1 cellular context compared by ENCODE assay signal in genomic region chr5:132293992-132294727, GRCh38.
TF ChIP-seq lines count a peak whose summit lies in the region.

Gene SLC22A4, plus strand, starts transcription at chr5:132294394. Its CDS starts 223 bp downstream, at chr5:132294617.

TF ChIP-seq in HepG2, 621 proteins besides CTCF, POLR2A, EP300 and RAD21 (continued from another document and continues in another):
- TF ChIP-seq U2AF1 (optimal IDR thresholded peaks at IDR 0.05; ENCODE audit: low read depth, low read length) (no peak), ZNF10 (CRISPR knock-in tag; IDR thresholded peaks at IDR 0.05; ENCODE audit: borderline replicate concordance, low read depth) (no peak), EZH2 (conservative IDR thresholded peaks at IDR 0.05; ENCODE audit: low read depth, low read length) (no peak), ATRX (CRISPR knock-in tag; IDR thresholded peaks at IDR 0.05; ENCODE audit: borderline replicate concordance) (no peak), ZXDC (CRISPR knock-in tag; IDR thresholded peaks at IDR 0.05) (no peak), IRX3 (CRISPR knock-in tag; IDR thresholded peaks at IDR 0.05; ENCODE audit: borderline replicate concordance, low read depth) (peak; percentile 48; the same call in 1 of the 2 replicates), ZNF691 (CRISPR knock-in tag; IDR thresholded peaks at IDR 0.05; ENCODE audit: borderline replicate concordance, low read depth) (no peak), PLRG1 (conservative IDR thresholded peaks at IDR 0.05) (no peak), JDP2 (CRISPR knock-in tag; IDR thresholded peaks at IDR 0.05; ENCODE audit: borderline replicate concordance) (no peak), ZNF367 (CRISPR knock-in tag; IDR thresholded peaks at IDR 0.05; ENCODE audit: borderline replicate concordance) (peak; percentile 13; the same call in 1 of the 2 replicates), MED8 (CRISPR knock-in tag; IDR thresholded peaks at IDR 0.05; ENCODE audit: insufficient replicate concordance) (no peak), ZNF263 (CRISPR knock-in tag; IDR thresholded peaks at IDR 0.05) (peak; percentile 62), ZNF597 (CRISPR knock-in tag; IDR thresholded peaks at IDR 0.05) (no peak), PTBP1 (IDR thresholded peaks at IDR 0.05; ENCODE audit: low read depth, low read length, poor library complexity, severe bottlenecking) (no peak), ZNF839 (CRISPR knock-in tag; IDR thresholded peaks at IDR 0.05; ENCODE audit: borderline replicate concordance) (no peak; the same call in 1 of the 2 replicates), UBTF (CRISPR knock-in tag; IDR thresholded peaks at IDR 0.05) (peak; percentile 78), ERF (CRISPR knock-in tag; IDR thresholded peaks at IDR 0.05) (no peak; the same call in 1 of the 2 replicates), RARA (CRISPR knock-in tag; IDR thresholded peaks at IDR 0.05) (peak; percentile 54), ZBTB1 (CRISPR knock-in tag; IDR thresholded peaks at IDR 0.05; ENCODE audit: borderline replicate concordance) (no peak), ZNF17 (CRISPR knock-in tag; IDR thresholded peaks at IDR 0.05) (no peak), NFE2L1 (CRISPR knock-in tag; IDR thresholded peaks at IDR 0.05; ENCODE audit: borderline replicate concordance) (peak; percentile 51; the same call in 1 of the 2 replicates), ZNF709 (CRISPR knock-in tag; IDR thresholded peaks at IDR 0.05) (peak; percentile 96), PHF21A (CRISPR knock-in tag; IDR thresholded peaks at IDR 0.05) (no peak; the same call in 1 of the 2 replicates), AHR (CRISPR knock-in tag; IDR thresholded peaks at IDR 0.05) (no peak), HNF4A (CRISPR knock-in tag; IDR thresholded peaks at IDR 0.05) (no peak), FOXJ3 (CRISPR knock-in tag; IDR thresholded peaks at IDR 0.05; ENCODE audit: borderline replicate concordance) (0 out of 2 replicates have a peak, but pooled peaks have one; percentile 63), IKZF5 (CRISPR knock-in tag; IDR thresholded peaks at IDR 0.05) (peak; percentile 63; the same call in 1 of the 2 replicates), ZSCAN9 (CRISPR knock-in tag; IDR thresholded peaks at IDR 0.05; ENCODE audit: borderline replicate concordance) (0 out of 2 replicates have a peak, but pooled peaks have one; percentile 61), NR3C1 (CRISPR knock-in tag; IDR thresholded peaks at IDR 0.05) (no peak), ZMYM3 (CRISPR knock-in tag; IDR thresholded peaks at IDR 0.05) (no peak), ZNF274 (CRISPR knock-in tag; IDR thresholded peaks at IDR 0.05) (no peak; the same call in 1 of the 2 replicates), DPF2 (CRISPR knock-in tag; IDR thresholded peaks at IDR 0.05; ENCODE audit: borderline replicate concordance, low read depth) (no peak), ATF7 (IDR thresholded peaks at IDR 0.05) (no peak), ATF7 (CRISPR knock-in tag; IDR thresholded peaks at IDR 0.05) (no peak), CCDC6 (CRISPR knock-in tag; IDR thresholded peaks at IDR 0.05) (peak; percentile 57), ZNF484 (CRISPR knock-in tag; IDR thresholded peaks at IDR 0.05; ENCODE audit: borderline replicate concordance, low read depth) (no peak), ZBTB37 (CRISPR knock-in tag; IDR thresholded peaks at IDR 0.05) (no peak), ZNF235 (CRISPR knock-in tag; IDR thresholded peaks at IDR 0.05; ENCODE audit: borderline replicate concordance) (no peak), CENPX (CRISPR knock-in tag; IDR thresholded peaks at IDR 0.05) (no peak), ZBTB7B (CRISPR knock-in tag; IDR thresholded peaks at IDR 0.05) (peak; percentile 79), ZNF503 (CRISPR knock-in tag; IDR thresholded peaks at IDR 0.05) (peak; percentile 66; the same call in 1 of the 2 replicates), ZBTB3 (CRISPR knock-in tag; IDR thresholded peaks at IDR 0.05; ENCODE audit: borderline replicate concordance, low read depth) (no peak), ZNF296 (CRISPR knock-in tag; conservative IDR thresholded peaks at IDR 0.05) (no peak), ZNF598 (CRISPR knock-in tag; IDR thresholded peaks at IDR 0.05; ENCODE audit: borderline replicate concordance) (no peak), PCBP2 (optimal IDR thresholded peaks at IDR 0.05; ENCODE audit: low read depth, low read length, poor library complexity, severe bottlenecking) (no peak), FOSL2 (CRISPR knock-in tag; IDR thresholded peaks at IDR 0.05) (no peak; the same call in 1 of the 2 replicates), ZNF331 (CRISPR knock-in tag; IDR thresholded peaks at IDR 0.05) (peak; percentile 80), ZNF34 (CRISPR knock-in tag; IDR thresholded peaks at IDR 0.05; ENCODE audit: borderline replicate concordance) (no peak), IKZF1 (IDR thresholded peaks at IDR 0.05) (no peak), SNAPC5 (CRISPR knock-in tag; IDR thresholded peaks at IDR 0.05; ENCODE audit: borderline replicate concordance) (no peak; the same call in 1 of the 2 replicates), CSRNP2 (CRISPR knock-in tag; conservative IDR thresholded peaks at IDR 0.05; ENCODE audit: low read depth) (no peak), RXRB (CRISPR knock-in tag; IDR thresholded peaks at IDR 0.05; ENCODE audit: borderline replicate concordance) (peak; percentile 59), XBP1 (CRISPR knock-in tag; IDR thresholded peaks at IDR 0.05) (peak; percentile 69; the same call in 1 of the 2 replicates), ZKSCAN5 (CRISPR knock-in tag; IDR thresholded peaks at IDR 0.05) (0 out of 2 replicates have a peak, but pooled peaks have one; percentile 27), ZNF616 (CRISPR knock-in tag; IDR thresholded peaks at IDR 0.05; ENCODE audit: low read depth) (peak; percentile 90)
